In the genomic region with DNA sequence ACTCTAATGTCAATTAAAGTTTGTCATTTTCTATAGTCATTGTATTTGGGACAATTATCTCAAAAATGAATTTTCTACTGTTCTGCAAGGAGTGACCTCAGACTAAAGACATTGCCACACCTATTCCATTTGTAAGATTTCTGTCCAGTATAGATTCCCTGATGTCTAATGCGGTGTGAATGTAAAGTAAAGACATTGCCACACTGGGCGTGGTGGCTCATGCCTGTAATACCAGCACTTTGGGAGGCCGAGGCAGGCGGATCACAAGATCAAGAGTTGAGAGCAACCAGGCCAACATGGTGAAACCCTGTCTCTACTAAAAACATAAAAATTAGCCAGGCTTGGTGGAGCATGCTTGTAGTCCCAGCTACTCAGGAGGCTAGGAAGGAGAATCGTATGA, we compare ENCODE assay signal across 28 cellular contexts.
"Had no signal": no experiment of that assay in that cellular context is flagged by ENCODE, and none has a peak within 500 bp of the region (broad histone marks: within the 10 kb centered on the region; RNA-seq: fewer than 3 reads in every experiment).

No MANE protein-coding gene starts in this region.

- DNase-seq: stimulated activated CD4-positive, alpha-beta T cell treated with anti-CD3 and anti-CD28 coated beads, Interleukin-2, amount 100 ng/mL, for 24 hours; stimulated activated CD4-positive, alpha-beta T cell treated with anti-CD3 and anti-CD28 coated beads, Interleukin-2, amount 100 ng/mL, for 48 hours; stimulated activated CD4-positive, alpha-beta T cell treated with anti-CD3 and anti-CD28 coated beads, Interleukin-4, amount 100 ng/mL, for 1 hour; stimulated activated CD4-positive, alpha-beta T cell treated with anti-CD3 and anti-CD28 coated beads, Interleukin-4, amount 100 ng/mL, for 24 hours; stimulated activated CD4-positive, alpha-beta T cell treated with anti-CD3 and anti-CD28 coated beads, Interleukin-4, amount 100 ng/mL, for 4 hours; stimulated activated CD8-positive, alpha-beta memory T cell treated with anti-CD3 and anti-CD28 coated beads, Interleukin-4, amount 100 ng/mL, for 48 hours; stimulated activated naive B cell treated with anti-CD40 and anti-IgM and Interleukin-4, amounts not matched to agents 10 μg/mL and 1 μg/mL and 100 μg/mL, for 72 hours; stimulated activated naive CD4-positive, alpha-beta T cell; stimulated activated naive CD4-positive, alpha-beta T cell treated with Interleukin-2 at 50 U/mL for 16 hours; stimulated activated naive CD8-positive, alpha-beta T cell treated with anti-CD3 and anti-CD28 coated beads, Interleukin-15, amount 100 ng/mL, for 72 hours; stimulated activated naive CD8-positive, alpha-beta T cell treated with anti-CD3 and anti-CD28 coated beads, Interleukin-15, Interleukin-2, amounts not matched to agents 100 U/mL and 50 U/mL, for 24 hours; stomach; substantia nigra; testis; thyroid gland; tibial artery; transverse colon; upper lobe of left lung; upper lobe of right lung; uterus had no signal

- H3K4me3 Mint-ChIP-seq: stimulated activated effector memory CD8-positive, alpha-beta T cell treated with anti-CD3 and anti-CD28 coated beads, Interleukin-12 subunit alpha, Interleukin-12 subunit beta, amount 100 ng/mL, for 72 hours; stimulated activated memory B cell treated with anti-CD40 and anti-IgM and Interleukin-4, amounts not matched to agents 10 μg/mL and 1 μg/mL and 100 μg/mL, for 72 hours; stimulated activated naive B cell treated with anti-CD40 and anti-IgM and Interleukin-4, amounts not matched to agents 10 μg/mL and 1 μg/mL and 100 μg/mL, for 72 hours; stimulated activated naive CD8-positive, alpha-beta T cell treated with anti-CD3 and anti-CD28 coated beads, Interleukin-15, amount 100 ng/mL, for 72 hours; stimulated activated naive CD8-positive, alpha-beta T cell treated with anti-CD3 and anti-CD28 coated beads, Interleukin-15, Interleukin-2, amounts not matched to agents 100 ng/mL and 50 ng/mL, for 24 hours had no signal

- H3K27ac ChIP-seq: stomach, suprapubic skin, testis, thoracic aorta, thyroid gland, tibial artery, tibial nerve, transverse colon, upper lobe of left lung, upper lobe of right lung, uterus, vagina had no signal

- H3K27me3 Mint-ChIP-seq: stimulated activated memory B cell treated with anti-CD40 and anti-IgM and Interleukin-4, amounts not matched to agents 10 μg/mL and 1 μg/mL and 100 μg/mL, for 72 hours; stimulated activated naive B cell treated with anti-CD40 and anti-IgM and Interleukin-4, amounts not matched to agents 10 μg/mL and 1 μg/mL and 100 μg/mL, for 72 hours; stimulated activated naive CD8-positive, alpha-beta T cell treated with anti-CD3 and anti-CD28 coated beads, Interleukin-15, amount 100 ng/mL, for 72 hours; stimulated activated naive CD8-positive, alpha-beta T cell treated with anti-CD3 and anti-CD28 coated beads, Interleukin-15, Interleukin-2, amounts not matched to agents 100 ng/mL and 50 ng/mL, for 24 hours had no signal

- H3K36me3 ChIP-seq: uterus had no signal

- H3K27me3 ChIP-seq: stomach, suprapubic skin, testis, thyroid gland, tibial artery, tibial nerve, transverse colon, upper lobe of left lung, upper lobe of right lung, uterus, vagina had no signal

- ATAC-seq: stimulated activated effector memory CD8-positive, alpha-beta T cell treated with anti-CD3 and anti-CD28 coated beads, Interleukin-12 subunit alpha, Interleukin-12 subunit beta, amount 100 ng/mL, for 72 hours; stimulated activated memory B cell treated with anti-CD40 and anti-IgM and Interleukin-4, amounts not matched to agents 10 μg/mL and 1 μg/mL and 100 μg/mL, for 72 hours; stimulated activated naive B cell treated with anti-CD40 and anti-IgM and Interleukin-4, amounts not matched to agents 10 μg/mL and 1 μg/mL and 100 μg/mL, for 72 hours; stimulated activated naive CD8-positive, alpha-beta T cell treated with anti-CD3 and anti-CD28 coated beads, Interleukin-15, amount 100 ng/mL, for 72 hours; stimulated activated naive CD8-positive, alpha-beta T cell treated with anti-CD3 and anti-CD28 coated beads, Interleukin-15, Interleukin-2, amounts not matched to agents 100 U/mL and 50 U/mL, for 24 hours; upper lobe of right lung had no signal

- H3K4me1 Mint-ChIP-seq: stimulated activated effector memory CD8-positive, alpha-beta T cell treated with anti-CD3 and anti-CD28 coated beads, Interleukin-12 subunit alpha, Interleukin-12 subunit beta, amount 100 ng/mL, for 72 hours; stimulated activated memory B cell treated with anti-CD40 and anti-IgM and Interleukin-4, amounts not matched to agents 10 μg/mL and 1 μg/mL and 100 μg/mL, for 72 hours; stimulated activated naive B cell treated with anti-CD40 and anti-IgM and Interleukin-4, amounts not matched to agents 10 μg/mL and 1 μg/mL and 100 μg/mL, for 72 hours; stimulated activated naive CD8-positive, alpha-beta T cell treated with anti-CD3 and anti-CD28 coated beads, Interleukin-15, amount 100 ng/mL, for 72 hours had no signal

- H3K27ac Mint-ChIP-seq: stimulated activated effector memory CD8-positive, alpha-beta T cell treated with anti-CD3 and anti-CD28 coated beads, Interleukin-12 subunit alpha, Interleukin-12 subunit beta, amount 100 ng/mL, for 72 hours; stimulated activated memory B cell treated with anti-CD40 and anti-IgM and Interleukin-4, amounts not matched to agents 10 μg/mL and 1 μg/mL and 100 μg/mL, for 72 hours; stimulated activated naive B cell treated with anti-CD40 and anti-IgM and Interleukin-4, amounts not matched to agents 10 μg/mL and 1 μg/mL and 100 μg/mL, for 72 hours; stimulated activated naive CD8-positive, alpha-beta T cell treated with anti-CD3 and anti-CD28 coated beads, Interleukin-15, amount 100 ng/mL, for 72 hours; stimulated activated naive CD8-positive, alpha-beta T cell treated with anti-CD3 and anti-CD28 coated beads, Interleukin-15, Interleukin-2, amounts not matched to agents 100 ng/mL and 50 ng/mL, for 24 hours had no signal

- FAIRE-seq: urothelium cell line had no signal

- H3K4me1 ChIP-seq: stomach, suprapubic skin, testis, tibial nerve, transverse colon, upper lobe of left lung, upper lobe of right lung, uterus, vagina had no signal

- H3K9me3 ChIP-seq: testis, thyroid gland, vagina had no signal

- H3K4me3 ChIP-seq: stomach, suprapubic skin, testis, thoracic aorta, thyroid gland, tibial artery, tibial nerve, transverse colon, upper lobe of left lung, upper lobe of right lung, uterus, vagina had no signal
